Comparison of ENCODE assay signal across 1 cellular context in the genomic region with DNA sequence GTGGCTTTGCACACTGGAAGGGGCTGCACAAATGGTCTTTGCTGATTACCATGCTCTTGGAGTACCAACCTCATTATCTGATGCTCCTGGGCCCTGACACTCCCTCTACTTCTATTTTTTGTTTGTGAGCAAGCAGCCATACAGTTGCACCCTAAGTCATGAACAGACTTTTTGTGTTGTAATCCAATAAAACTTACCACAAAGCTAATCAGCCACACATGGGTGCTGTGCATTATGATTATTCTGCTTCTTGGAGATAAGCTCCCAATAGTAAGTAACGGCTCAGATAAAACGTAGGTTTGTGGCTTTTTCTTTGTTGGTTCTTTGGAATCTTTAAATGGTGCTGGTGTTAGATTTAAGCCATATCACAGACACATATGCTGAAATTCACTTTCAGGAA.
TF ChIP-seq lines count a peak whose summit lies in the region.

No MANE protein-coding gene starts in this region.

TF ChIP-seq in K562, 482 proteins besides CTCF, POLR2A, EP300 and RAD21 (continued from another document and continues in another):
- TF ChIP-seq, protein P1, sequence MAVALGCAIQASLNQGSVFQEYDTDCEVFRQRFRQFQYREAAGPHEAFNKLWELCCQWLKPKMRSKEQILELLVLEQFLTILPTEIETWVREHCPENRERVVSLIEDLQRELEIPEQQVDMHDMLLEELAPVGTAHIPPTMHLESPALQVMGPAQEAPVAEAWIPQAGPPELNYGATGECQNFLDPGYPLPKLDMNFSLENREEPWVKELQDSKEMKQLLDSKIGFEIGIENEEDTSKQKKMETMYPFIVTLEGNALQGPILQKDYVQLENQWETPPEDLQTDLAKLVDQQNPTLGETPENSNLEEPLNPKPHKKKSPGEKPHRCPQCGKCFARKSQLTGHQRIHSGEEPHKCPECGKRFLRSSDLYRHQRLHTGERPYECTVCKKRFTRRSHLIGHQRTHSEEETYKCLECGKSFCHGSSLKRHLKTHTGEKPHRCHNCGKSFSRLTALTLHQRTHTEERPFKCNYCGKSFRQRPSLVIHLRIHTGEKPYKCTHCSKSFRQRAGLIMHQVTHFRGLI (CRISPR knock-in tag; IDR thresholded peaks at IDR 0.05), result peak; percentile 36; the same call in 1 of the 2 replicates
- TF ChIP-seq SMAD2 (IDR thresholded peaks at IDR 0.05; ENCODE audit: low read depth, low read length) (no peak), HNRNPK (IDR thresholded peaks at IDR 0.05; ENCODE audit: low read depth, low read length, poor library complexity, severe bottlenecking) (no peak), ZNF354B (CRISPR knock-in tag; IDR thresholded peaks at IDR 0.05) (no peak), FOXK2 (conservative IDR thresholded peaks at IDR 0.05 in 1 of 2, IDR thresholded peaks at IDR 0.05 in 1 of 2; ENCODE audit: low read depth in 2 of 2) (no peak), RNF2 (IDR thresholded peaks at IDR 0.05) (peak; percentile 68; the same call in 1 of the 2 replicates), FOSL1 (tag; conservative IDR thresholded peaks at IDR 0.05) (peak; percentile 70), RCOR1 (IDR thresholded peaks at IDR 0.05; ENCODE audit: borderline replicate concordance in 1 of 2, low read depth in 2 of 2, low read length in 2 of 2) (peak; percentile 58 to 88; a peak in 2 of 4 replicates), ZNF316 (IDR thresholded peaks at IDR 0.05) (no peak), SMARCA4 (IDR thresholded peaks at IDR 0.05) (peak; percentile 74), CEBPB (tag; IDR thresholded peaks at IDR 0.05) (peak; percentile 52), GABPA (tag; conservative IDR thresholded peaks at IDR 0.05; ENCODE audit: low read depth) (no peak), HSF4 (CRISPR knock-in tag; IDR thresholded peaks at IDR 0.05; ENCODE audit: borderline replicate concordance) (no peak), POLR2H (tag; IDR thresholded peaks at IDR 0.05; ENCODE audit: low read depth) (no peak), HMGN3 (IDR thresholded peaks at IDR 0.05; ENCODE audit: borderline replicate concordance, extremely low read depth, insufficient read length, low read depth, low read length) (peak; percentile 75), BMI1 (IDR thresholded peaks at IDR 0.05; ENCODE audit: low read length) (no peak), BRD4 (IDR thresholded peaks at IDR 0.05) (no peak), ARID1B (IDR thresholded peaks at IDR 0.05) (peak; percentile 95), MEF2D (tag; conservative IDR thresholded peaks at IDR 0.05; ENCODE audit: low read depth) (no peak), ZFPM2 (CRISPR knock-in tag; IDR thresholded peaks at IDR 0.05) (no peak), HDAC6 (IDR thresholded peaks at IDR 0.05; ENCODE audit: low read depth, low read length) (no peak), TBL1XR1 (IDR thresholded peaks at IDR 0.05; ENCODE audit: low read length in 2 of 2) (peak in 1 of 2 experiments; percentile 77; a peak in 2 of 4 replicates), PTRF (tag; IDR thresholded peaks at IDR 0.05) (no peak), MYNN (IDR thresholded peaks at IDR 0.05) (0 out of 2 replicates have a peak, but pooled peaks have one; percentile 68), MYNN (CRISPR knock-in tag; IDR thresholded peaks at IDR 0.05) (no peak), NCOA1 (IDR thresholded peaks at IDR 0.05; ENCODE audit: low read depth) (no peak), ZNF444 (CRISPR knock-in tag; IDR thresholded peaks at IDR 0.05) (no peak), ETV5 (CRISPR knock-in tag; IDR thresholded peaks at IDR 0.05; ENCODE audit: low read depth) (no peak), ZC3H4 (CRISPR knock-in tag; IDR thresholded peaks at IDR 0.05; ENCODE audit: borderline replicate concordance) (no peak), MAFG (tag; conservative IDR thresholded peaks at IDR 0.05) (no peak), SAP30 (IDR thresholded peaks at IDR 0.05; ENCODE audit: borderline replicate concordance, insufficient read depth, low read depth, low read length, poor library complexity, severe bottlenecking) (no peak), NFIC (IDR thresholded peaks at IDR 0.05) (peak; percentile 79), SMARCE1 (IDR thresholded peaks at IDR 0.05) (peak; percentile 78; the same call in 1 of the 2 replicates), CC2D1A (IDR thresholded peaks at IDR 0.05) (peak; percentile 85), PHB2 (IDR thresholded peaks at IDR 0.05; ENCODE audit: low read depth) (peak; percentile 76; the same call in 1 of the 2 replicates), STAG1 (CRISPR knock-in tag; IDR thresholded peaks at IDR 0.05; ENCODE audit: borderline replicate concordance) (no peak), CBFA2T3 (IDR thresholded peaks at IDR 0.05) (peak; percentile 95), MYBL2 (IDR thresholded peaks at IDR 0.05; ENCODE audit: low read depth) (no peak), MYBL2 (CRISPR knock-in tag; IDR thresholded peaks at IDR 0.05; ENCODE audit: borderline replicate concordance) (no peak), MTA2 (IDR thresholded peaks at IDR 0.05; ENCODE audit: low read depth) (peak; percentile 91), SMARCA5 (IDR thresholded peaks at IDR 0.05) (no peak), ZC3H8 (IDR thresholded peaks at IDR 0.05) (no peak), ZNF224 (CRISPR knock-in tag; IDR thresholded peaks at IDR 0.05) (no peak), ZNF253 (CRISPR knock-in tag; conservative IDR thresholded peaks at IDR 0.05) (no peak), ZNF282 (CRISPR knock-in tag; IDR thresholded peaks at IDR 0.05) (no peak)
- TF ChIP-seq, protein P2, sequence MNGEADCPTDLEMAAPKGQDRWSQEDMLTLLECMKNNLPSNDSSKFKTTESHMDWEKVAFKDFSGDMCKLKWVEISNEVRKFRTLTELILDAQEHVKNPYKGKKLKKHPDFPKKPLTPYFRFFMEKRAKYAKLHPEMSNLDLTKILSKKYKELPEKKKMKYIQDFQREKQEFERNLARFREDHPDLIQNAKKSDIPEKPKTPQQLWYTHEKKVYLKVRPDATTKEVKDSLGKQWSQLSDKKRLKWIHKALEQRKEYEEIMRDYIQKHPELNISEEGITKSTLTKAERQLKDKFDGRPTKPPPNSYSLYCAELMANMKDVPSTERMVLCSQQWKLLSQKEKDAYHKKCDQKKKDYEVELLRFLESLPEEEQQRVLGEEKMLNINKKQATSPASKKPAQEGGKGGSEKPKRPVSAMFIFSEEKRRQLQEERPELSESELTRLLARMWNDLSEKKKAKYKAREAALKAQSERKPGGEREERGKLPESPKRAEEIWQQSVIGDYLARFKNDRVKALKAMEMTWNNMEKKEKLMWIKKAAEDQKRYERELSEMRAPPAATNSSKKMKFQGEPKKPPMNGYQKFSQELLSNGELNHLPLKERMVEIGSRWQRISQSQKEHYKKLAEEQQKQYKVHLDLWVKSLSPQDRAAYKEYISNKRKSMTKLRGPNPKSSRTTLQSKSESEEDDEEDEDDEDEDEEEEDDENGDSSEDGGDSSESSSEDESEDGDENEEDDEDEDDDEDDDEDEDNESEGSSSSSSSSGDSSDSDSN (IDR thresholded peaks at IDR 0.05; ENCODE audit: borderline replicate concordance in 1 of 2, low read depth in 2 of 2, low read length in 2 of 2), result no peak
- TF ChIP-seq, protein P3, sequence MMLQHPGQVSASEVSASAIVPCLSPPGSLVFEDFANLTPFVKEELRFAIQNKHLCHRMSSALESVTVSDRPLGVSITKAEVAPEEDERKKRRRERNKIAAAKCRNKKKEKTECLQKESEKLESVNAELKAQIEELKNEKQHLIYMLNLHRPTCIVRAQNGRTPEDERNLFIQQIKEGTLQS (IDR thresholded peaks at IDR 0.05), result peak; percentile 13; the same call in 1 of the 2 replicates
- TF ChIP-seq, protein P3 (CRISPR knock-in tag; conservative IDR thresholded peaks at IDR 0.05), result no peak
- TF ChIP-seq, protein P4, sequence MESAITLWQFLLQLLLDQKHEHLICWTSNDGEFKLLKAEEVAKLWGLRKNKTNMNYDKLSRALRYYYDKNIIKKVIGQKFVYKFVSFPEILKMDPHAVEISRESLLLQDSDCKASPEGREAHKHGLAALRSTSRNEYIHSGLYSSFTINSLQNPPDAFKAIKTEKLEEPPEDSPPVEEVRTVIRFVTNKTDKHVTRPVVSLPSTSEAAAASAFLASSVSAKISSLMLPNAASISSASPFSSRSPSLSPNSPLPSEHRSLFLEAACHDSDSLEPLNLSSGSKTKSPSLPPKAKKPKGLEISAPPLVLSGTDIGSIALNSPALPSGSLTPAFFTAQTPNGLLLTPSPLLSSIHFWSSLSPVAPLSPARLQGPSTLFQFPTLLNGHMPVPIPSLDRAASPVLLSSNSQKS (CRISPR knock-in tag; IDR thresholded peaks at IDR 0.05), result no peak
- TF ChIP-seq, protein P5, sequence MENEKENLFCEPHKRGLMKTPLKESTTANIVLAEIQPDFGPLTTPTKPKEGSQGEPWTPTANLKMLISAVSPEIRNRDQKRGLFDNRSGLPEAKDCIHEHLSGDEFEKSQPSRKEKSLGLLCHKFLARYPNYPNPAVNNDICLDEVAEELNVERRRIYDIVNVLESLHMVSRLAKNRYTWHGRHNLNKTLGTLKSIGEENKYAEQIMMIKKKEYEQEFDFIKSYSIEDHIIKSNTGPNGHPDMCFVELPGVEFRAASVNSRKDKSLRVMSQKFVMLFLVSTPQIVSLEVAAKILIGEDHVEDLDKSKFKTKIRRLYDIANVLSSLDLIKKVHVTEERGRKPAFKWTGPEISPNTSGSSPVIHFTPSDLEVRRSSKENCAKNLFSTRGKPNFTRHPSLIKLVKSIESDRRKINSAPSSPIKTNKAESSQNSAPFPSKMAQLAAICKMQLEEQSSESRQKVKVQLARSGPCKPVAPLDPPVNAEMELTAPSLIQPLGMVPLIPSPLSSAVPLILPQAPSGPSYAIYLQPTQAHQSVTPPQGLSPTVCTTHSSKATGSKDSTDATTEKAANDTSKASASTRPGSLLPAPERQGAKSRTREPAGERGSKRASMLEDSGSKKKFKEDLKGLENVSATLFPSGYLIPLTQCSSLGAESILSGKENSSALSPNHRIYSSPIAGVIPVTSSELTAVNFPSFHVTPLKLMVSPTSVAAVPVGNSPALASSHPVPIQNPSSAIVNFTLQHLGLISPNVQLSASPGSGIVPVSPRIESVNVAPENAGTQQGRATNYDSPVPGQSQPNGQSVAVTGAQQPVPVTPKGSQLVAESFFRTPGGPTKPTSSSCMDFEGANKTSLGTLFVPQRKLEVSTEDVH (IDR thresholded peaks at IDR 0.05; ENCODE audit: low read depth, partially characterized antibody), result no peak
- TF ChIP-seq, protein P6, sequence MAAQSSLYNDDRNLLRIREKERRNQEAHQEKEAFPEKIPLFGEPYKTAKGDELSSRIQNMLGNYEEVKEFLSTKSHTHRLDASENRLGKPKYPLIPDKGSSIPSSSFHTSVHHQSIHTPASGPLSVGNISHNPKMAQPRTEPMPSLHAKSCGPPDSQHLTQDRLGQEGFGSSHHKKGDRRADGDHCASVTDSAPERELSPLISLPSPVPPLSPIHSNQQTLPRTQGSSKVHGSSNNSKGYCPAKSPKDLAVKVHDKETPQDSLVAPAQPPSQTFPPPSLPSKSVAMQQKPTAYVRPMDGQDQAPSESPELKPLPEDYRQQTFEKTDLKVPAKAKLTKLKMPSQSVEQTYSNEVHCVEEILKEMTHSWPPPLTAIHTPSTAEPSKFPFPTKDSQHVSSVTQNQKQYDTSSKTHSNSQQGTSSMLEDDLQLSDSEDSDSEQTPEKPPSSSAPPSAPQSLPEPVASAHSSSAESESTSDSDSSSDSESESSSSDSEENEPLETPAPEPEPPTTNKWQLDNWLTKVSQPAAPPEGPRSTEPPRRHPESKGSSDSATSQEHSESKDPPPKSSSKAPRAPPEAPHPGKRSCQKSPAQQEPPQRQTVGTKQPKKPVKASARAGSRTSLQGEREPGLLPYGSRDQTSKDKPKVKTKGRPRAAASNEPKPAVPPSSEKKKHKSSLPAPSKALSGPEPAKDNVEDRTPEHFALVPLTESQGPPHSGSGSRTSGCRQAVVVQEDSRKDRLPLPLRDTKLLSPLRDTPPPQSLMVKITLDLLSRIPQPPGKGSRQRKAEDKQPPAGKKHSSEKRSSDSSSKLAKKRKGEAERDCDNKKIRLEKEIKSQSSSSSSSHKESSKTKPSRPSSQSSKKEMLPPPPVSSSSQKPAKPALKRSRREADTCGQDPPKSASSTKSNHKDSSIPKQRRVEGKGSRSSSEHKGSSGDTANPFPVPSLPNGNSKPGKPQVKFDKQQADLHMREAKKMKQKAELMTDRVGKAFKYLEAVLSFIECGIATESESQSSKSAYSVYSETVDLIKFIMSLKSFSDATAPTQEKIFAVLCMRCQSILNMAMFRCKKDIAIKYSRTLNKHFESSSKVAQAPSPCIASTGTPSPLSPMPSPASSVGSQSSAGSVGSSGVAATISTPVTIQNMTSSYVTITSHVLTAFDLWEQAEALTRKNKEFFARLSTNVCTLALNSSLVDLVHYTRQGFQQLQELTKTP (IDR thresholded peaks at IDR 0.05; ENCODE audit: low read depth in 1 of 2, partially characterized antibody in 2 of 2), result no peak
- TF ChIP-seq, protein P7, sequence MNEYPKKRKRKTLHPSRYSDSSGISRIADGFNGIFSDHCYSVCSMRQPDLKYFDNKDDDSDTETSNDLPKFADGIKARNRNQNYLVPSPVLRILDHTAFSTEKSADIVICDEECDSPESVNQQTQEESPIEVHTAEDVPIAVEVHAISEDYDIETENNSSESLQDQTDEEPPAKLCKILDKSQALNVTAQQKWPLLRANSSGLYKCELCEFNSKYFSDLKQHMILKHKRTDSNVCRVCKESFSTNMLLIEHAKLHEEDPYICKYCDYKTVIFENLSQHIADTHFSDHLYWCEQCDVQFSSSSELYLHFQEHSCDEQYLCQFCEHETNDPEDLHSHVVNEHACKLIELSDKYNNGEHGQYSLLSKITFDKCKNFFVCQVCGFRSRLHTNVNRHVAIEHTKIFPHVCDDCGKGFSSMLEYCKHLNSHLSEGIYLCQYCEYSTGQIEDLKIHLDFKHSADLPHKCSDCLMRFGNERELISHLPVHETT (CRISPR knock-in tag; conservative IDR thresholded peaks at IDR 0.05 in 1 of 2, IDR thresholded peaks at IDR 0.05 in 1 of 2), result no peak
- TF ChIP-seq, protein P8, sequence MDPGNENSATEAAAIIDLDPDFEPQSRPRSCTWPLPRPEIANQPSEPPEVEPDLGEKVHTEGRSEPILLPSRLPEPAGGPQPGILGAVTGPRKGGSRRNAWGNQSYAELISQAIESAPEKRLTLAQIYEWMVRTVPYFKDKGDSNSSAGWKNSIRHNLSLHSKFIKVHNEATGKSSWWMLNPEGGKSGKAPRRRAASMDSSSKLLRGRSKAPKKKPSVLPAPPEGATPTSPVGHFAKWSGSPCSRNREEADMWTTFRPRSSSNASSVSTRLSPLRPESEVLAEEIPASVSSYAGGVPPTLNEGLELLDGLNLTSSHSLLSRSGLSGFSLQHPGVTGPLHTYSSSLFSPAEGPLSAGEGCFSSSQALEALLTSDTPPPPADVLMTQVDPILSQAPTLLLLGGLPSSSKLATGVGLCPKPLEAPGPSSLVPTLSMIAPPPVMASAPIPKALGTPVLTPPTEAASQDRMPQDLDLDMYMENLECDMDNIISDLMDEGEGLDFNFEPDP (CRISPR knock-in tag; IDR thresholded peaks at IDR 0.05), result no peak
- TF ChIP-seq, protein P9, sequence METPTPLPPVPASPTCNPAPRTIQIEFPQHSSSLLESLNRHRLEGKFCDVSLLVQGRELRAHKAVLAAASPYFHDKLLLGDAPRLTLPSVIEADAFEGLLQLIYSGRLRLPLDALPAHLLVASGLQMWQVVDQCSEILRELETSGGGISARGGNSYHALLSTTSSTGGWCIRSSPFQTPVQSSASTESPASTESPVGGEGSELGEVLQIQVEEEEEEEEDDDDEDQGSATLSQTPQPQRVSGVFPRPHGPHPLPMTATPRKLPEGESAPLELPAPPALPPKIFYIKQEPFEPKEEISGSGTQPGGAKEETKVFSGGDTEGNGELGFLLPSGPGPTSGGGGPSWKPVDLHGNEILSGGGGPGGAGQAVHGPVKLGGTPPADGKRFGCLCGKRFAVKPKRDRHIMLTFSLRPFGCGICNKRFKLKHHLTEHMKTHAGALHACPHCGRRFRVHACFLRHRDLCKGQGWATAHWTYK (CRISPR knock-in tag; IDR thresholded peaks at IDR 0.05), result 0 out of 2 replicates have a peak, but pooled peaks have one; percentile 14
